Comparison of ENCODE assay signal across 15 cellular contexts in genomic region chr16:28421071-28421750, GRCh38. TPM values are rescaled to one million over a fixed set of nuclear protein-coding genes. Genes with fewer than 3 reads are reported as not detected.
DNase-seq lines count a peak whose midpoint lies in the region; ATAC-seq, FAIRE-seq and TF ChIP-seq lines count a peak whose summit lies in the region.
"Not testable (repeated sequence)": the region's sequence is repeated elsewhere in the genome, so short reads cannot be mapped to it uniquely, and the experiment has no call there.
"Had no signal": no experiment of that assay in that cellular context is flagged by ENCODE, and none has a peak within 500 bp of the region (broad histone marks: within the 10 kb centered on the region; RNA-seq: fewer than 3 reads in every experiment).

No MANE protein-coding gene starts in this region.

- not testable (repeated sequence) for H4K20me1 ChIP-seq in HCT116 (ENCODE audit: insufficient read depth)

- not testable (repeated sequence) for H3K4me3 ChIP-seq in HCT116 (replicated peaks in 1 of 2; ENCODE audit: low read depth in 1 of 2, low read length in 2 of 2); Panc1 (ENCODE audit: low read depth in 2 of 2, low read length in 2 of 2); lower lobe of right lung; pancreas

- ATAC-seq in HCT116, result peak; percentile 55
- peak; percentile 73 for ATAC-seq in Panc1
- peak; percentile 72 for ATAC-seq in SK-N-SH treated with all-trans-retinoic acid at 6 μM for 48 hours
- ATAC-seq in Right ventricle myocardium superior (ENCODE audit: poor library complexity), result peak; percentile 68
- peak; percentile 65 for ATAC-seq in left colon
- ATAC-seq in lower lobe of right lung, result peak; percentile 52 to 72
- ATAC-seq in pancreas, result peak in 3 of 4 donors; percentile 43 to 63 (median 53)

- H3K9ac ChIP-seq in HCT116 (ENCODE audit: low read length), result not testable (repeated sequence)

- H3K36me3 ChIP-seq in HCT116 (ENCODE audit: control insufficient read depth in 1 of 2, insufficient read depth in 2 of 2, low read length in 2 of 2); Panc1 (ENCODE audit: control insufficient read depth, insufficient read depth, low read length); lower lobe of right lung; pancreas: not testable (repeated sequence)

- H3K9me2 ChIP-seq in HCT116 (ENCODE audit: insufficient read depth), result not testable (repeated sequence)

- not testable (repeated sequence) for H2AFZ ChIP-seq in HCT116 (ENCODE audit: low read depth, low read length, poor library complexity, severe bottlenecking)

- POLR2A ChIA-PET in HCT116 (lab: Charles Lee); Panc1 (lab: Charles Lee): not testable (repeated sequence)

- not testable (repeated sequence) for H3K4me2 ChIP-seq in HCT116 (ENCODE audit: low read length)

- RAD21 ChIA-PET in HCT116 (lab: Charles Lee; ENCODE audit: low non-redundant PET in 1 of 2, low total read pairs in 2 of 2, uncharacterized antibody in 2 of 2, unreplicated experiment in 2 of 2), result not testable (repeated sequence)

- not testable (repeated sequence) for DNase-seq in HCT116 (ENCODE audit: low read depth, low spot score); Panc1 (ENCODE audit: low read depth, low spot score); Right ventricle myocardium superior; left colon; lower lobe of right lung; pancreas

- not testable (repeated sequence) for H3K79me2 ChIP-seq in HCT116 (ENCODE audit: insufficient read depth, low read length)

- BruUV-seq in HCT116 (replicated peaks; lab: Mats Ljungman, UMichigan); Panc1 (replicated peaks; lab: Mats Ljungman, UMichigan): not testable (repeated sequence)

- no CpG with 5 or more reads among the region's 11 CpGs for WGBS in pancreas, 2 donors

- not testable (repeated sequence) for TF ChIP-seq POLR2A in HCT116 (IDR thresholded peaks at IDR 0.05; ENCODE audit: borderline replicate concordance, extremely low read depth, insufficient read depth, insufficient read length)

- not testable (repeated sequence) for H3K27ac ChIP-seq in HCT116 (ENCODE audit: low read depth, low read length); Panc1 (ENCODE audit: low read length); lower lobe of right lung; pancreas

- not testable (repeated sequence) for TF ChIP-seq CTCF in HCT116 (IDR thresholded peaks at IDR 0.05 in 2 of 3, conservative IDR thresholded peaks at IDR 0.05 in 1 of 3; ENCODE audit: borderline replicate concordance in 1 of 3, insufficient read depth in 1 of 3, low read depth in 2 of 3, low read length in 2 of 3); Panc1 (IDR thresholded peaks at IDR 0.05); lower lobe of right lung (IDR thresholded peaks at IDR 0.05); pancreas (IDR thresholded peaks at IDR 0.05)

- intact Hi-C loops in HCT116 (cut with micrococcal nuclease); Panc1 (cut with micrococcal nuclease; ENCODE audit: unreplicated experiment); Right ventricle myocardium superior (cut with DNase I); left colon (cut with DNase I, micrococcal nuclease); lower lobe of right lung (cut with DNase I); pancreas (cut with DNase I): not testable (repeated sequence)

- FAIRE-seq in pancreas (lab: Jason Lieb, UNC), result not testable (repeated sequence)

- H3K4me1 ChIP-seq in HCT116 (ENCODE audit: control insufficient read depth in 1 of 2, insufficient read depth in 2 of 2, low read length in 2 of 2); Panc1 (ENCODE audit: control insufficient read depth, insufficient read depth, low read length); lower lobe of right lung; pancreas: not testable (repeated sequence)

- in situ Hi-C loops in Panc1 (cut with HindIII; ENCODE audit: low pct_unique_long_range_greater_than_20kb, low sequenced_read_pairs), result not testable (repeated sequence)

- H3K9me3 ChIP-seq in HCT116 (ENCODE audit: control insufficient read depth in 1 of 2, insufficient read depth in 1 of 2, low read depth in 1 of 2, low read length in 2 of 2); Panc1 (ENCODE audit: control insufficient read depth, insufficient read depth, low read depth, low read length); lower lobe of right lung; pancreas: not testable (repeated sequence)

- TF ChIP-seq RAD21 in HCT116 (IDR thresholded peaks at IDR 0.05; ENCODE audit: low read depth), result not testable (repeated sequence)

- CTCF ChIA-PET in HCT116 (lab: Charles Lee); Panc1 (lab: Charles Lee): not testable (repeated sequence)

- H3K27me3 ChIP-seq in HCT116 (ENCODE audit: insufficient read depth, low read length); Panc1 (ENCODE audit: control insufficient read depth, insufficient read depth, low read length); lower lobe of right lung (ENCODE audit: low read depth); pancreas: not testable (repeated sequence)

RNA-seq across cellular contexts. Expression of gene EIF3CL, which starts 17.6 kb away (rescaled TPM):
- total RNA-seq in HCT116 (2021; ENCODE audit: unreplicated experiment), result 104 TPM
- 138 and 188 TPM in 2 replicates for polyA plus RNA-seq in HCT116 (2012)
- 64.2 TPM for total RNA-seq in Panc1 (2021; ENCODE audit: unreplicated experiment)
- 22.4 TPM for polyA plus RNA-seq in Panc1 (2012; ENCODE audit: insufficient read length)
- total RNA-seq in Right ventricle myocardium superior, result 24.7 TPM
- 10 to 100 TPM; 19.8 to 76.1 TPM for total RNA-seq in left colon
- total RNA-seq in lower lobe of right lung, result 17.5 TPM
- 10 to 100 TPM; 32.6 to 76.5 (median 50.5) TPM for total RNA-seq in pancreas
- polyA plus RNA-seq in pancreas, result 10 to 100 TPM; 38.7 to 49.0 TPM

RNA-seq across cellular contexts. Expression of gene NPIPB7, which starts 50.9 kb away (rescaled TPM):
- total RNA-seq in HCT116 (2021; ENCODE audit: unreplicated experiment) (0.20 TPM), Panc1 (2021; ENCODE audit: unreplicated experiment) (0.18 TPM), Right ventricle myocardium superior (not detected), left colon (under 1 TPM in 1 of 2 donors, not detected in 1; 0.21 TPM), lower lobe of right lung (0.44 TPM), pancreas (not detected)
- 0.24 TPM in 1 of 2 replicates, not detected in the other for polyA plus RNA-seq in HCT116 (2012)
- polyA plus RNA-seq in Panc1 (2012; ENCODE audit: insufficient read length), result not detected
- not detected for polyA plus RNA-seq in pancreas
- total RNA-seq: A673, Calu3, Daoy, G401, H4, HFFc6 had no signal
- polyA plus RNA-seq: BJ; CD4-positive, alpha-beta memory T cell had no signal

RNA-seq across cellular contexts. Expression of gene NPIPB6, which starts 57.9 kb away (rescaled TPM):
- total RNA-seq in HCT116 (2021; ENCODE audit: unreplicated experiment), result 2.1 TPM
- polyA plus RNA-seq in HCT116 (2012), result 0.95 and 1.1 TPM in 2 replicates
- 1.3 TPM for total RNA-seq in Panc1 (2021; ENCODE audit: unreplicated experiment)
- 0.29 TPM for polyA plus RNA-seq in Panc1 (2012; ENCODE audit: insufficient read length)
- 0.48 TPM for total RNA-seq in Right ventricle myocardium superior
- total RNA-seq in left colon, result 1 to 10 TPM; 2.0 to 4.0 TPM
- not detected for total RNA-seq in lower lobe of right lung
- total RNA-seq in pancreas, result 1 to 10 TPM in 2 of 6 donors, under 1 TPM in 3, not detected in 1; 0.25 to 2.0 (median 0.58) TPM
- under 1 TPM; 0.61 to 0.77 TPM for polyA plus RNA-seq in pancreas
